Comparison of ENCODE assay signal across 15 cellular contexts in genomic region chr16:74304835-74305176, GRCh38. TPM values are rescaled to one million over a fixed set of nuclear protein-coding genes. Genes with fewer than 3 reads are reported as not detected.
A peak's percentile ranks its signal among the peaks of the same experiment; 100 is the strongest.
DNase-seq lines count a peak whose midpoint lies in the region; ATAC-seq and TF ChIP-seq lines count a peak whose summit lies in the region.
"Had no signal": no experiment of that assay in that cellular context is flagged by ENCODE, and none has a peak within 500 bp of the region (broad histone marks: within the 10 kb centered on the region; RNA-seq: fewer than 3 reads in every experiment).

No MANE protein-coding gene starts in this region.

- H3K36me3 ChIP-seq in SK-N-SH (replicated peaks in 1 of 2; ENCODE audit: control insufficient read depth in 1 of 2, insufficient read depth in 2 of 2, low read length in 1 of 2) (peaks cover 73 to 75% of the 10 kb centered on the region in 2 experiments), neutrophil (peaks cover 89% of the 10 kb centered on the region)

- no peak overlapping the region for H2AFZ ChIP-seq in SK-N-SH (ENCODE audit: low read depth)

- H3K27ac Mint-ChIP-seq in T-helper 17 cell = peak overlapping the region; percentile 65
- H3K27ac Mint-ChIP-seq: CD4-positive, CD25-positive, alpha-beta regulatory T cell had no signal

- 88% methylated on average over 2 of the region's 2 CpGs for WGBS in SK-N-SH (ENCODE audit: low lambda C conversion rate)

- H3K4me1 ChIP-seq in SK-N-SH (ENCODE audit: control insufficient read depth in 1 of 2, insufficient read depth in 2 of 2, low read depth in 1 of 2, low read length in 1 of 2) = no peaks in the 10 kb centered on the region
- no peaks in the 10 kb centered on the region for H3K4me1 ChIP-seq in neutrophil (ENCODE audit: control insufficient read depth in 1 of 2, insufficient read depth in 1 of 2, low read depth in 1 of 2, low read length in 1 of 2)

- H3K9me2 ChIP-seq in SK-N-SH = no peaks in the 10 kb centered on the region

- no peak for ATAC-seq in SK-N-SH treated with all-trans-retinoic acid at 6 μM for 48 hours
- ATAC-seq in T-helper 17 cell = no peak

- H3K27ac ChIP-seq in SK-N-SH (ENCODE audit: low read depth in 2 of 2, low read length in 1 of 2) (no peak overlapping the region; a peak in 1 of 4 replicates), C4-2B (no peak overlapping the region), neutrophil (peak overlapping the region; percentile 5)
- H3K27ac ChIP-seq: HL-60, RWPE1 had no signal

- H3K4me1 Mint-ChIP-seq in T-helper 17 cell = peaks cover 7% of the 10 kb centered on the region

- peaks cover 7% of the 10 kb centered on the region for H4K20me1 ChIP-seq in SK-N-SH (ENCODE audit: insufficient read depth)

- H3K9me3 ChIP-seq in SK-N-SH (no peaks in the 10 kb centered on the region), T-helper 17 cell (ENCODE audit: control insufficient read depth, low read length, poor library complexity, severe bottlenecking) (no peaks in the 10 kb centered on the region), neutrophil (no peaks in the 10 kb centered on the region)

- no peak overlapping the region for H3K4me2 ChIP-seq in SK-N-SH

- TF ChIP-seq CTCF in SK-N-SH (IDR thresholded peaks at IDR 0.05) (no peak), C4-2B (conservative IDR thresholded peaks at IDR 0.05) (peak; percentile 28), neutrophil (IDR thresholded peaks at IDR 0.05) (no peak)

- no peak overlapping the region for H3K4me3 Mint-ChIP-seq in T-helper 17 cell
- H3K4me3 Mint-ChIP-seq: CD4-positive, CD25-positive, alpha-beta regulatory T cell had no signal

- peaks cover 2% of the 10 kb centered on the region for H3K36me3 Mint-ChIP-seq in T-helper 17 cell (ENCODE audit: low read depth)

- TF ChIP-seq EP300 in SK-N-SH (IDR thresholded peaks at IDR 0.05; ENCODE audit: borderline replicate concordance in 1 of 2, low read depth in 1 of 2, low read length in 1 of 2) = no peak

- peaks cover 25% of the 10 kb centered on the region for H3F3A ChIP-seq in SK-N-SH (replicated peaks; ENCODE audit: insufficient read depth)

- H3K9ac ChIP-seq in SK-N-SH = no peak overlapping the region

- no peaks in the 10 kb centered on the region for H3K27me3 Mint-ChIP-seq in T-helper 17 cell
- H3K27me3 Mint-ChIP-seq: CD4-positive, CD25-positive, alpha-beta regulatory T cell had no signal

- TF ChIP-seq RAD21 in SK-N-SH (IDR thresholded peaks at IDR 0.05; ENCODE audit: low read length) = no peak

- DNase-seq in SK-N-SH (no peak), T-helper 17 cell (no peak), SHP77 (lab: John Stamatoyannopoulos, UW) (no peak), dermis blood vessel endothelial cell (no peak)
- DNase-seq: DMS153, NCI-H2029, NCI-H2227 treated with DMSO at 0.1 percent for 48 hours, NCI-H526 treated with DMSO at 0.1 percent for 48 hours, SIG-M5 had no signal

- peaks cover 18% of the 10 kb centered on the region for H3K79me2 ChIP-seq in SK-N-SH (ENCODE audit: insufficient read depth)

- H3K27me3 ChIP-seq in SK-N-SH (ENCODE audit: insufficient read depth) = no peaks in the 10 kb centered on the region
- H3K27me3 ChIP-seq in neutrophil = no peaks in the 10 kb centered on the region

- CTCF ChIA-PET in SK-N-SH (lab: Yijun Ruan, JAX) = interaction anchor here (0.6 to 1.5 kb wide), 11 partner anchors 8 to 558 kb away, joined by 3 to 8 read pairs (median 4); no protein-coding TSS in a partner anchor

- POLR2A ChIA-PET in SK-N-SH (lab: Yijun Ruan, JAX) = interaction anchor here (1.6 kb wide), 1 partner anchor 10 kb away, joined by 3 read pairs; no protein-coding TSS in a partner anchor

- H3K4me3 ChIP-seq in SK-N-SH (ENCODE audit: low read depth in 2 of 2, low read length in 1 of 2) (no peak overlapping the region), neutrophil (ENCODE audit: low read depth in 1 of 2, low read length in 1 of 2) (no peak overlapping the region)

TF ChIP-seq in SK-N-SH treated with all-trans-retinoic acid at 6 μM for 48 hours, 23 proteins besides CTCF, POLR2A, EP300 and RAD21:
- TF ChIP-seq GLIS3 (CRISPR knock-in tag; IDR thresholded peaks at IDR 0.05) = 0 out of 2 replicates have a peak, but pooled peaks have one; percentile 34
- no peak for TF ChIP-seq ZFP3 (CRISPR knock-in tag; IDR thresholded peaks at IDR 0.05)
- no peak for TF ChIP-seq SNAI2 (CRISPR knock-in tag; IDR thresholded peaks at IDR 0.05)
- no peak for TF ChIP-seq ARNTL (CRISPR knock-in tag; IDR thresholded peaks at IDR 0.05; ENCODE audit: borderline replicate concordance, low read depth)
- TF ChIP-seq CSDC2 (CRISPR knock-in tag; IDR thresholded peaks at IDR 0.05) = no peak
- TF ChIP-seq TOX (CRISPR knock-in tag; IDR thresholded peaks at IDR 0.05; ENCODE audit: borderline replicate concordance) = peak; percentile 29; the same call in 1 of the 2 replicates
- no peak for TF ChIP-seq ZNF70 (CRISPR knock-in tag; IDR thresholded peaks at IDR 0.05)

TF ChIP-seq in SK-N-SH, 30 proteins besides CTCF, POLR2A, EP300 and RAD21:
- no peak for TF ChIP-seq USF1 (IDR thresholded peaks at IDR 0.05; ENCODE audit: borderline replicate concordance, low read depth)
- TF ChIP-seq FOXM1 (IDR thresholded peaks at IDR 0.05; ENCODE audit: low read depth) = no peak
- TF ChIP-seq MXI1 (IDR thresholded peaks at IDR 0.05; ENCODE audit: low read depth, low read length) = no peak
- no peak for TF ChIP-seq GATA2 (CRISPR knock-in tag; IDR thresholded peaks at IDR 0.05)
- TF ChIP-seq MAX (IDR thresholded peaks at IDR 0.05; ENCODE audit: low read depth) = no peak
- TF ChIP-seq EZH2phosphoT487 (IDR thresholded peaks at IDR 0.05; ENCODE audit: borderline replicate concordance, low read depth) = no peak
- no peak for TF ChIP-seq SIN3A (IDR thresholded peaks at IDR 0.05; ENCODE audit: borderline replicate concordance, low read depth, low read length)
- no peak for TF ChIP-seq ZBTB33 (IDR thresholded peaks at IDR 0.05; ENCODE audit: borderline replicate concordance, low read depth)

RNA-seq across cellular contexts. Expression of gene PSMD7, which starts 8.2 kb away (rescaled TPM):
- polyA plus RNA-seq in SK-N-SH (2012; rRNA removed) = 133 and 142 TPM in 2 replicates
- polyA plus RNA-seq in SK-N-SH (2012; cell fraction: cytosol; rRNA removed) = 174 and 222 TPM in 2 replicates
- 85.9 and 118 TPM in 2 replicates for polyA plus RNA-seq in SK-N-SH (2012; cell fraction: nucleus; rRNA removed)
- total RNA-seq in T-helper 17 cell (10 to 100 TPM; 90.5 to 97.2 TPM), dermis blood vessel endothelial cell (75.4 and 143 TPM in 2 replicates)
